ENCODE assay signal across 8 cellular contexts in genomic region chr9:136943291-136944093, GRCh38. TPM values are rescaled to one million over a fixed set of nuclear protein-coding genes. Genes with fewer than 3 reads are reported as not detected.
DNase-seq lines count a peak whose midpoint lies in the region; ATAC-seq, FAIRE-seq and TF ChIP-seq lines count a peak whose summit lies in the region.

No MANE protein-coding gene starts in this region.

- H3K9me2 ChIP-seq in HCT116 (ENCODE audit: insufficient read depth) = no peaks in the 10 kb centered on the region

- H3K4me3 Mint-ChIP-seq in stimulated activated naive CD8-positive, alpha-beta T cell treated with anti-CD3 and anti-CD28 coated beads, Interleukin-15, Interleukin-2, amounts not matched to agents 100 ng/mL and 50 ng/mL, for 24 hours = peak overlapping the region; percentile 82

- no peak for FAIRE-seq in GM12878 (lab: Jason Lieb, UNC)

- CTCF ChIA-PET in HCT116 (lab: Charles Lee) (interaction anchor here (1.6 kb wide), 1 partner anchor 85 kb away, joined by 5 read pairs; the partner anchor contains the start of gene ABCA2), GM12878 (lab: Yijun Ruan, JAX) (interaction anchor here (1.0 to 2.5 kb wide), 4 partner anchors 56 to 124 kb away, joined by 3 to 12 read pairs (median 4); partner anchors contain the start of genes AJM1 and TRAF2)

- DNase-seq in NCI-H2029 (lab: John Stamatoyannopoulos, UW) = peak; percentile 32
- DNase-seq in NCI-H2029 treated with DMSO at 0.1 percent for 48 hours (lab: John Stamatoyannopoulos, UW) = no peak
- no peak for DNase-seq in HCT116 (ENCODE audit: low read depth, low spot score)
- peak; percentile 63 for DNase-seq in NB4 (ENCODE audit: low read depth)
- no peak for DNase-seq in GM12878 (ENCODE audit: low read depth, low spot score)
- DNase-seq in kidney epithelial cell (ENCODE audit: low read depth) = no peak
- DNase-seq in T1000 (lab: John Stamatoyannopoulos, UW) = no peak

- H2AFZ ChIP-seq in HCT116 (ENCODE audit: low read depth, low read length, poor library complexity, severe bottlenecking) = no peak overlapping the region
- peak overlapping the region; percentile 6; the same call in 1 of the 2 replicates for H2AFZ ChIP-seq in GM12878 (ENCODE audit: control insufficient read depth, low read depth, low read length)

- H3K27me3 ChIP-seq in HCT116 (ENCODE audit: insufficient read depth, low read length) (no peaks in the 10 kb centered on the region), GM12878 (replicated peaks in 1 of 2; ENCODE audit: control insufficient read depth in 2 of 2, insufficient read depth in 2 of 2, low read length in 1 of 2) (no peaks in the 10 kb centered on the region), kidney epithelial cell (ENCODE audit: control insufficient read depth, insufficient read depth, low read length) (no peaks in the 10 kb centered on the region)

- H3K79me2 ChIP-seq in HCT116 (ENCODE audit: insufficient read depth, low read length) (peaks cover 20% of the 10 kb centered on the region), GM12878 (ENCODE audit: control insufficient read depth, insufficient read depth, low read length) (peaks cover 19% of the 10 kb centered on the region)

- TF ChIP-seq EP300 in GM12878 (IDR thresholded peaks at IDR 0.05; ENCODE audit: borderline replicate concordance in 1 of 2, control insufficient read depth in 1 of 2, low read depth in 2 of 2, low read length in 2 of 2) = no peak

- H3K9ac ChIP-seq in HCT116 (ENCODE audit: low read length) (peak overlapping the region; percentile 86), GM12878 (ENCODE audit: control insufficient read depth, insufficient read depth, low read length) (peak overlapping the region; percentile 85)

- H4K20me1 ChIP-seq in HCT116 (ENCODE audit: insufficient read depth) (no peaks in the 10 kb centered on the region), GM12878 (ENCODE audit: control insufficient read depth, insufficient read depth) (no peaks in the 10 kb centered on the region)

- WGBS in GM12878 (ENCODE audit: insufficient coverage, insufficient replicate concordance, low lambda C conversion rate, missing lambda C conversion rate) = 36% methylated on average over 46 of the region's 51 CpGs

- POLR2A ChIA-PET in HCT116 (lab: Charles Lee) = no interaction called here
- POLR2A ChIA-PET in GM12878 (lab: Charles Lee) = interaction anchor here (1.2 to 2.5 kb wide), 3 partner anchors 41 to 96 kb away, joined by 5 to 6 read pairs (median 5); partner anchors contain the start of gene TRAF2

- no peaks in the 10 kb centered on the region for H3K9me3 Mint-ChIP-seq in stimulated activated naive CD8-positive, alpha-beta T cell treated with anti-CD3 and anti-CD28 coated beads, Interleukin-15, Interleukin-2, amounts not matched to agents 100 ng/mL and 50 ng/mL, for 24 hours

- peaks cover 9% of the 10 kb centered on the region for H3K4me1 Mint-ChIP-seq in stimulated activated naive CD8-positive, alpha-beta T cell treated with anti-CD3 and anti-CD28 coated beads, Interleukin-15, Interleukin-2, amounts not matched to agents 100 ng/mL and 50 ng/mL, for 24 hours (ENCODE audit: low read depth)

- peaks cover 17% of the 10 kb centered on the region for H3K36me3 Mint-ChIP-seq in stimulated activated naive CD8-positive, alpha-beta T cell treated with anti-CD3 and anti-CD28 coated beads, Interleukin-15, Interleukin-2, amounts not matched to agents 100 ng/mL and 50 ng/mL, for 24 hours (ENCODE audit: low read depth)

- intact Hi-C loops in HCT116 (cut with micrococcal nuclease) = loop anchor here (5.0 to 10.0 kb wide), 2 partner anchors 99 to 156 kb away; partner anchors contain the start of genes AJM1 and PHPT1
- intact Hi-C loops in GM12878 (cut with micrococcal nuclease; ENCODE audit: unreplicated experiment) = loop anchor here (1.0 to 10.0 kb wide), 3 partner anchors 48 to 149 kb away; partner anchors contain the start of genes CCDC183, MAMDC4 and TMEM141

- no TSS peak for BruUV-seq in HCT116 (replicated peaks; lab: Mats Ljungman, UMichigan)
- no TSS peak for BruUV-seq in GM12878 (replicated peaks; lab: Mats Ljungman, UMichigan)

- no peak for TF ChIP-seq RAD21 in HCT116 (IDR thresholded peaks at IDR 0.05; ENCODE audit: low read depth)
- TF ChIP-seq RAD21 in GM12878 (IDR thresholded peaks at IDR 0.05; ENCODE audit: insufficient read depth, low read depth, low read length) = no peak

- SMC1A ChIA-PET in GM12878 (lab: Charles Lee; ENCODE audit: uncharacterized antibody, unreplicated experiment) = no interaction called here

- no peaks in the 10 kb centered on the region for H3K27me3 Mint-ChIP-seq in stimulated activated naive CD8-positive, alpha-beta T cell treated with anti-CD3 and anti-CD28 coated beads, Interleukin-15, Interleukin-2, amounts not matched to agents 100 ng/mL and 50 ng/mL, for 24 hours

- H3K9me3 ChIP-seq in HCT116 (ENCODE audit: control insufficient read depth in 1 of 2, insufficient read depth in 1 of 2, low read depth in 1 of 2, low read length in 2 of 2) = no peaks in the 10 kb centered on the region
- H3K9me3 ChIP-seq in GM12878 (replicated peaks; ENCODE audit: control insufficient read depth, insufficient read depth, low read length) = no peaks in the 10 kb centered on the region

- peak overlapping the region; percentile 80 for H3K27ac Mint-ChIP-seq in stimulated activated naive CD8-positive, alpha-beta T cell treated with anti-CD3 and anti-CD28 coated beads, Interleukin-15, Interleukin-2, amounts not matched to agents 100 ng/mL and 50 ng/mL, for 24 hours

- H3K4me2 ChIP-seq in HCT116 (ENCODE audit: low read length) (peak overlapping the region; percentile 89), GM12878 (ENCODE audit: control insufficient read depth, insufficient read depth) (peak overlapping the region; percentile 81)

- H3K4me1 ChIP-seq in HCT116 (ENCODE audit: control insufficient read depth in 1 of 2, insufficient read depth in 2 of 2, low read length in 2 of 2) = peaks cover 13 to 31% of the 10 kb centered on the region in 2 experiments
- peaks cover 4% of the 10 kb centered on the region for H3K4me1 ChIP-seq in GM12878 (ENCODE audit: control insufficient read depth, insufficient read depth, low read length)

- peaks cover 12 to 15% of the 10 kb centered on the region in 2 experiments; a peak in 3 of 4 replicates for H3K36me3 ChIP-seq in HCT116 (ENCODE audit: control insufficient read depth in 1 of 2, insufficient read depth in 2 of 2, low read length in 2 of 2)
- peaks cover under 1 to 26% of the 10 kb centered on the region in 2 experiments; a peak in 3 of 4 replicates for H3K36me3 ChIP-seq in GM12878 (ENCODE audit: control insufficient read depth in 2 of 2, insufficient read depth in 2 of 2, low read length in 1 of 2)
- H3K36me3 ChIP-seq in kidney epithelial cell (ENCODE audit: control insufficient read depth, insufficient read depth, low read length) = peaks cover 1% of the 10 kb centered on the region

- H3K27ac ChIP-seq in HCT116 (ENCODE audit: low read depth, low read length) = peak overlapping the region; percentile 97
- H3K27ac ChIP-seq in GM12878 (ENCODE audit: control insufficient read depth, insufficient read depth) = peak overlapping the region; percentile 91

- RAD21 ChIA-PET in HCT116 (lab: Charles Lee; ENCODE audit: low non-redundant PET in 1 of 2, low total read pairs in 2 of 2, uncharacterized antibody in 2 of 2, unreplicated experiment in 2 of 2) (no interaction called here), GM12878 (lab: Charles Lee; ENCODE audit: unreplicated experiment) (interaction anchor here (1.2 kb wide), 1 partner anchor 45 kb away, joined by 5 read pairs; no protein-coding TSS in a partner anchor)

- TF ChIP-seq POLR2A in HCT116 (IDR thresholded peaks at IDR 0.05; ENCODE audit: borderline replicate concordance, extremely low read depth, insufficient read depth, insufficient read length) (no peak), NB4 (IDR thresholded peaks at IDR 0.05; ENCODE audit: extremely low read depth, insufficient read length) (no peak), GM12878 (IDR thresholded peaks at IDR 0.05; ENCODE audit: low read depth, low read length) (no peak)

- in situ Hi-C loops in GM12878 (cut with MboI) = no loop called here

- H3K4me3 ChIP-seq in HCT116 (replicated peaks in 1 of 2; ENCODE audit: low read depth in 1 of 2, low read length in 2 of 2) (peak overlapping the region; percentile 78 to 88), NB4 (ENCODE audit: low read depth, low read length) (peak overlapping the region; percentile 69), GM12878 (peak overlapping the region; percentile 98), kidney epithelial cell (ENCODE audit: low read depth, low read length) (peak overlapping the region; percentile 92)

- peak; percentile 7 for ATAC-seq in HCT116
- peak; percentile 46 for ATAC-seq in GM12878

- no peak for TF ChIP-seq CTCF in HCT116 (IDR thresholded peaks at IDR 0.05 in 2 of 3, conservative IDR thresholded peaks at IDR 0.05 in 1 of 3; ENCODE audit: borderline replicate concordance in 1 of 3, insufficient read depth in 1 of 3, low read depth in 2 of 3, low read length in 2 of 3)
- no peak for TF ChIP-seq CTCF in NB4 (IDR thresholded peaks at IDR 0.05; ENCODE audit: low read depth, low read length)
- 0 out of 6 replicates have a peak, but pooled peaks of 1 of the 3 experiments have one; percentile 13 for TF ChIP-seq CTCF in GM12878 (IDR thresholded peaks at IDR 0.05 in 2 of 3, conservative IDR thresholded peaks at IDR 0.05 in 1 of 3; ENCODE audit: control insufficient read depth in 2 of 3, extremely low read depth in 1 of 3, insufficient read depth in 1 of 3, low read depth in 3 of 3, low read length in 3 of 3)
- no peak for TF ChIP-seq CTCF in kidney epithelial cell (IDR thresholded peaks at IDR 0.05; ENCODE audit: insufficient read depth, low read length, poor library complexity, severe bottlenecking)

RNA-seq across cellular contexts. Expression of gene FBXW5, which starts 1.0 kb away (rescaled TPM):
- total RNA-seq in HCT116 (2021; ENCODE audit: unreplicated experiment) (88.0 TPM), GM12878 (2014; rRNA removed) (84.3 and 97.3 TPM in 2 replicates), GM12878 (2014; rRNA removed; fragmentation: Illumina TruSeq; extraction: Trizol) (11.7 and 15.5 TPM in 2 replicates), GM12878 (2021) (70.4 and 73.0 TPM in 2 replicates), kidney epithelial cell (174 and 222 TPM in 2 replicates)
- 78.5 and 93.5 TPM in 2 replicates for polyA plus RNA-seq in HCT116 (2012)
- total RNA-seq in GM12878 (2013; cell fraction: nucleolus; rRNA removed) = 60.6 and 82.0 TPM in 2 replicates
- polyA plus RNA-seq in GM12878 (2011; ENCODE audit: low read depth) = 15.5 TPM
- polyA plus RNA-seq in GM12878 (2011; rRNA removed) (10.6 and 29.8 TPM in 2 replicates), GM12878 (2014; fragmentation: Illumina TruSeq; extraction: Trizol) (0.68 and 5.0 TPM in 2 replicates), GM12878 (2014; fragmentation: Nextera tagmentation; extraction: Ambion mirVana) (1 to 10 TPM in 1 of 2 experiments, under 1 TPM in 1; 0.21 to 1.4 TPM), GM12878 (2014; rRNA removed) (67.3 and 79.6 TPM in 2 replicates), GM12878 (2016; fragmentation: Nextera tagmentation; extraction: Ambion mirVana) (10 to 100 TPM; 59.2 to 63.4 TPM)
- 60.0 and 119 TPM in 2 replicates for polyA plus RNA-seq in GM12878 (2011; cell fraction: cytosol; rRNA removed)
- polyA plus RNA-seq in GM12878 (2011; cell fraction: nucleus; rRNA removed) = 295 and 360 TPM in 2 replicates
- 45.0 and 50.4 TPM in 2 replicates for polyA plus RNA-seq in GM12878 (2012)
- 42.2 and 81.4 TPM in 2 replicates for polyA minus RNA-seq in GM12878 (2011; rRNA and poly(A)+ RNA removed)
- 67.9 and 75.6 TPM in 2 replicates for polyA minus RNA-seq in GM12878 (2011; cell fraction: cytosol; rRNA and poly(A)+ RNA removed)
- polyA minus RNA-seq in GM12878 (2011; cell fraction: nucleus; rRNA and poly(A)+ RNA removed) = 52.3 and 85.2 TPM in 2 replicates

RNA-seq across cellular contexts. Expression of gene C8G, which starts 1.6 kb away (rescaled TPM):
- 2.1 TPM for total RNA-seq in HCT116 (2021; ENCODE audit: unreplicated experiment)
- 0.42 and 0.69 TPM in 2 replicates for polyA plus RNA-seq in HCT116 (2012)
- not detected in 2 replicates for total RNA-seq in GM12878 (2013; cell fraction: nucleolus; rRNA removed)
- total RNA-seq in GM12878 (2014; rRNA removed) = not detected in 2 replicates
- total RNA-seq in GM12878 (2014; rRNA removed; fragmentation: Illumina TruSeq; extraction: Trizol) = not detected in 2 replicates
- total RNA-seq in GM12878 (2021) = 0.64 and 0.69 TPM in 2 replicates
- polyA plus RNA-seq in GM12878 (2011; ENCODE audit: low read depth) = not detected
- polyA plus RNA-seq in GM12878 (2011; rRNA removed) = not detected in 2 replicates
- polyA plus RNA-seq in GM12878 (2011; cell fraction: cytosol; rRNA removed) = 0.23 TPM in 1 of 2 replicates, not detected in the other
- 1.4 and 2.9 TPM in 2 replicates for polyA plus RNA-seq in GM12878 (2011; cell fraction: nucleus; rRNA removed)
- polyA plus RNA-seq in GM12878 (2012) = 1.4 TPM in 1 of 2 replicates, not detected in the other
- not detected in 2 replicates for polyA plus RNA-seq in GM12878 (2014; fragmentation: Illumina TruSeq; extraction: Trizol)
- polyA plus RNA-seq in GM12878 (2014; fragmentation: Nextera tagmentation; extraction: Ambion mirVana) = not detected
- polyA plus RNA-seq in GM12878 (2014; rRNA removed) = 0.26 and 1.5 TPM in 2 replicates
- under 1 TPM in 1 of 2 experiments, not detected in 1; 0.50 TPM for polyA plus RNA-seq in GM12878 (2016; fragmentation: Nextera tagmentation; extraction: Ambion mirVana)
- not detected in 2 replicates for polyA minus RNA-seq in GM12878 (2011; rRNA and poly(A)+ RNA removed)
- polyA minus RNA-seq in GM12878 (2011; cell fraction: cytosol; rRNA and poly(A)+ RNA removed) = not detected in 2 replicates
- polyA minus RNA-seq in GM12878 (2011; cell fraction: nucleus; rRNA and poly(A)+ RNA removed) = 1.1 TPM in 1 of 2 replicates, not detected in the other
- total RNA-seq in kidney epithelial cell = not detected in 2 replicates

RNA-seq across cellular contexts. Expression of gene LCN12, which starts 8.6 kb away (rescaled TPM):
- total RNA-seq in HCT116 (2021; ENCODE audit: unreplicated experiment) (4.2 TPM), GM12878 (2014; rRNA removed) (0.40 TPM in 1 of 2 replicates, not detected in the other), GM12878 (2014; rRNA removed; fragmentation: Illumina TruSeq; extraction: Trizol) (not detected in 2 replicates), GM12878 (2021) (0.64 TPM in 1 of 2 replicates, not detected in the other), kidney epithelial cell (1.2 TPM in 1 of 2 replicates, not detected in the other)
- 1.4 and 2.0 TPM in 2 replicates for polyA plus RNA-seq in HCT116 (2012)
- total RNA-seq in GM12878 (2013; cell fraction: nucleolus; rRNA removed) = 1.1 and 2.4 TPM in 2 replicates
- polyA plus RNA-seq in GM12878 (2011; ENCODE audit: low read depth) = not detected
- polyA plus RNA-seq in GM12878 (2011; rRNA removed) (0.20 and 0.48 TPM in 2 replicates), GM12878 (2014; fragmentation: Illumina TruSeq; extraction: Trizol) (0.25 TPM in 1 of 2 replicates, not detected in the other), GM12878 (2014; fragmentation: Nextera tagmentation; extraction: Ambion mirVana) (not detected), GM12878 (2014; rRNA removed) (0.06 and 0.41 TPM in 2 replicates), GM12878 (2016; fragmentation: Nextera tagmentation; extraction: Ambion mirVana) (under 1 TPM; 0.33 to 0.44 TPM)
- 0.07 and 0.42 TPM in 2 replicates for polyA plus RNA-seq in GM12878 (2011; cell fraction: cytosol; rRNA removed)
- 11.8 and 13.0 TPM in 2 replicates for polyA plus RNA-seq in GM12878 (2011; cell fraction: nucleus; rRNA removed)
- 0.72 and 0.74 TPM in 2 replicates for polyA plus RNA-seq in GM12878 (2012)
- polyA minus RNA-seq in GM12878 (2011; rRNA and poly(A)+ RNA removed) = 0.22 and 0.26 TPM in 2 replicates
- polyA minus RNA-seq in GM12878 (2011; cell fraction: cytosol; rRNA and poly(A)+ RNA removed) = not detected in 2 replicates
- polyA minus RNA-seq in GM12878 (2011; cell fraction: nucleus; rRNA and poly(A)+ RNA removed) = 1.2 and 2.8 TPM in 2 replicates

RNA-seq across cellular contexts. Expression of gene PTGDS, which starts 33.8 kb away (rescaled TPM):
- total RNA-seq in HCT116 (2021; ENCODE audit: unreplicated experiment) (3.1 TPM), GM12878 (2014; rRNA removed) (not detected in 2 replicates), GM12878 (2014; rRNA removed; fragmentation: Illumina TruSeq; extraction: Trizol) (not detected in 2 replicates), GM12878 (2021) (not detected in 2 replicates), kidney epithelial cell (2.0 and 3.8 TPM in 2 replicates)
- 0.61 and 1.3 TPM in 2 replicates for polyA plus RNA-seq in HCT116 (2012)
- not detected in 2 replicates for total RNA-seq in GM12878 (2013; cell fraction: nucleolus; rRNA removed)
- polyA plus RNA-seq in GM12878 (2011; ENCODE audit: low read depth) = not detected
- polyA plus RNA-seq in GM12878 (2011; rRNA removed) (not detected in 2 replicates), GM12878 (2014; fragmentation: Illumina TruSeq; extraction: Trizol) (not detected in 2 replicates), GM12878 (2014; fragmentation: Nextera tagmentation; extraction: Ambion mirVana) (not detected), GM12878 (2014; rRNA removed) (not detected in 2 replicates), GM12878 (2016; fragmentation: Nextera tagmentation; extraction: Ambion mirVana) (not detected)
- polyA plus RNA-seq in GM12878 (2011; cell fraction: cytosol; rRNA removed) = not detected in 2 replicates
- not detected in 2 replicates for polyA plus RNA-seq in GM12878 (2011; cell fraction: nucleus; rRNA removed)
- not detected in 2 replicates for polyA plus RNA-seq in GM12878 (2012)
- not detected in 2 replicates for polyA minus RNA-seq in GM12878 (2011; rRNA and poly(A)+ RNA removed)
- polyA minus RNA-seq in GM12878 (2011; cell fraction: cytosol; rRNA and poly(A)+ RNA removed) = not detected in 2 replicates
- polyA minus RNA-seq in GM12878 (2011; cell fraction: nucleus; rRNA and poly(A)+ RNA removed) = not detected in 2 replicates

RNA-seq across cellular contexts. Expression of gene LCNL1, which starts 39.3 kb away (rescaled TPM):
- 0.44 TPM for total RNA-seq in HCT116 (2021; ENCODE audit: unreplicated experiment)
- 0.25 and 0.41 TPM in 2 replicates for polyA plus RNA-seq in HCT116 (2012)
- total RNA-seq in GM12878 (2013; cell fraction: nucleolus; rRNA removed) = not detected in 2 replicates
- total RNA-seq in GM12878 (2014; rRNA removed) = not detected in 2 replicates
- total RNA-seq in GM12878 (2014; rRNA removed; fragmentation: Illumina TruSeq; extraction: Trizol) = not detected in 2 replicates
- not detected in 2 replicates for total RNA-seq in GM12878 (2021)
- not detected for polyA plus RNA-seq in GM12878 (2011; ENCODE audit: low read depth)
- not detected in 2 replicates for polyA plus RNA-seq in GM12878 (2011; rRNA removed)
- not detected in 2 replicates for polyA plus RNA-seq in GM12878 (2011; cell fraction: cytosol; rRNA removed)
- polyA plus RNA-seq in GM12878 (2011; cell fraction: nucleus; rRNA removed) = not detected in 2 replicates
- not detected in 2 replicates for polyA plus RNA-seq in GM12878 (2012)
- not detected in 2 replicates for polyA plus RNA-seq in GM12878 (2014; fragmentation: Illumina TruSeq; extraction: Trizol)
- not detected for polyA plus RNA-seq in GM12878 (2014; fragmentation: Nextera tagmentation; extraction: Ambion mirVana)
- not detected in 2 replicates for polyA plus RNA-seq in GM12878 (2014; rRNA removed)
- polyA plus RNA-seq in GM12878 (2016; fragmentation: Nextera tagmentation; extraction: Ambion mirVana) = not detected
- not detected in 2 replicates for polyA minus RNA-seq in GM12878 (2011; rRNA and poly(A)+ RNA removed)
- not detected in 2 replicates for polyA minus RNA-seq in GM12878 (2011; cell fraction: cytosol; rRNA and poly(A)+ RNA removed)
- not detected in 2 replicates for polyA minus RNA-seq in GM12878 (2011; cell fraction: nucleus; rRNA and poly(A)+ RNA removed)
- not detected in 2 replicates for total RNA-seq in kidney epithelial cell

Comparison
In these comparisons a context has a peak if more than half of its experiments do, and no peak if none do; other contexts are left out.
1. DNase-seq: peak in NCI-H2029 (single experiment) and NB4 (single experiment); none in NCI-H2029 treated with DMSO at 0.1 percent for 48 hours (single experiment), HCT116 (single experiment), GM12878 (single experiment), kidney epithelial cell (single experiment) and T1000 (single experiment).
2. Peak in every context shown above with its lines, with median percentiles within 50 percentile points of each other: H3K4me3 ChIP-seq.